30 cellular contexts compared by ENCODE assay signal in genomic region chr1:19197849-19198248, GRCh38.
"Had no signal": no experiment of that assay in that cellular context is flagged by ENCODE, and none has a peak within 500 bp of the region (broad histone marks: within the 10 kb centered on the region; RNA-seq: fewer than 3 reads in every experiment).

No MANE protein-coding gene starts in this region.

- H3K4me1 ChIP-seq: colonic mucosa had no signal

- H3K27ac Mint-ChIP-seq: activated CD4-positive, alpha-beta memory T cell treated with anti-CD3 and anti-CD28 coated beads for 36 hours; activated CD4-positive, alpha-beta T cell treated with anti-CD3 and anti-CD28 coated beads for 36 hours; activated CD4-positive, alpha-beta T cell treated with anti-CD3 and anti-CD28 coated beads, Interleukin-2, amount 10 ng/mL, durations not matched to agents 24 days and 14 days; activated CD8-positive, alpha-beta memory T cell treated with anti-CD3 and anti-CD28 coated beads, Interleukin-2, amount 10 ng/mL, durations not matched to agents 7 days and 5 days; activated CD8-positive, alpha-beta T cell treated with anti-CD3 and anti-CD28 coated beads, Interleukin-2, amount 10 ng/mL, durations not matched to agents 7 days and 5 days; activated naive CD4-positive, alpha-beta T cell treated with anti-CD3 and anti-CD28 coated beads, Interleukin-2, amount 50 U/mL, for 24 hours; activated naive CD8-positive, alpha-beta T cell treated with anti-CD3 and anti-CD28 coated beads for 36 hours; activated naive CD8-positive, alpha-beta T cell treated with anti-CD3 and anti-CD28 coated beads, Interleukin-2, amount 50 U/mL, for 24 hours; activated T-helper 2 cell treated with anti-CD3 and anti-CD28 coated beads, Interferon-gamma antibody, Interleukin-2, Interleukin-4, amounts not matched to agents 10 μg/mL and 5 μg/mL and 100 μg/mL, durations not matched to agents 14 hours and 24 hours and 36 hours; endodermal cell had no signal

- H3K9me3 Mint-ChIP-seq: activated CD4-positive, alpha-beta memory T cell treated with anti-CD3 and anti-CD28 coated beads for 36 hours; activated CD4-positive, alpha-beta T cell treated with anti-CD3 and anti-CD28 coated beads, Interleukin-2, amount 10 ng/mL, durations not matched to agents 24 days and 14 days; activated naive CD4-positive, alpha-beta T cell treated with anti-CD3 and anti-CD28 coated beads for 36 hours; activated naive CD4-positive, alpha-beta T cell treated with anti-CD3 and anti-CD28 coated beads, Interleukin-2, amount 50 U/mL, for 24 hours; activated naive CD8-positive, alpha-beta T cell treated with anti-CD3 and anti-CD28 coated beads for 36 hours; activated naive CD8-positive, alpha-beta T cell treated with anti-CD3 and anti-CD28 coated beads, Interleukin-2, amount 50 U/mL, for 24 hours; activated T-helper 1 cell treated with anti-CD3 and anti-CD28 coated beads, Interleukin-12 subunit alpha, Interleukin-12 subunit beta, Interleukin-2, Interleukin-4 antibody, amounts not matched to agents 30 ng/mL and 10 ng/mL and 1 ng/mL, durations not matched to agents 14 hours and 24 hours and 36 hours; activated T-helper 2 cell treated with anti-CD3 and anti-CD28 coated beads, Interferon-gamma antibody, Interleukin-2, Interleukin-4, amounts not matched to agents 10 μg/mL and 5 μg/mL and 100 μg/mL, durations not matched to agents 14 hours and 24 hours and 36 hours; endodermal cell had no signal

- DNase-seq: activated CD4-positive, alpha-beta memory T cell treated with anti-CD3 and anti-CD28 coated beads for 36 hours; activated CD4-positive, alpha-beta T cell treated with anti-CD3 and anti-CD28 coated beads for 36 hours; activated CD4-positive, alpha-beta T cell treated with anti-CD3 and anti-CD28 coated beads, Interleukin-2, amount 10 ng/mL, durations not matched to agents 24 days and 14 days; activated CD4-positive, CD25-positive, alpha-beta regulatory T cell; activated CD4-positive, CD25-positive, alpha-beta regulatory T cell treated with anti-CD3 and anti-CD28 coated beads, Interleukin-2, amount 50 U/mL, for 72 hours; activated CD8-positive, alpha-beta memory T cell treated with anti-CD3 and anti-CD28 coated beads, Interleukin-2, amount 10 ng/mL, durations not matched to agents 7 days and 5 days; activated CD8-positive, alpha-beta memory T cell treated with anti-CD3 and anti-CD28 coated beads, Interleukin-2, amount 50 U/mL, for 4 hours; activated CD8-positive, alpha-beta T cell treated with anti-CD3 and anti-CD28 coated beads, Interleukin-2, amount 10 ng/mL, durations not matched to agents 7 days and 5 days; activated effector memory CD4-positive, alpha-beta T cell treated with anti-CD3 and anti-CD28 coated beads, Interleukin-2, amount 50 U/mL, for 16 hours; activated naive CD4-positive, alpha-beta T cell treated with anti-CD3 and anti-CD28 coated beads for 36 hours; activated naive CD8-positive, alpha-beta T cell treated with anti-CD3 and anti-CD28 coated beads for 36 hours; activated naive CD8-positive, alpha-beta T cell treated with anti-CD3 and anti-CD28 coated beads, Interleukin-2, amount 50 U/mL, for 24 hours; activated T-cell treated with anti-CD3 and anti-CD28 coated beads, Interleukin-2, amount 50 U/mL, for 1 hour; activated T-cell treated with anti-CD3 and anti-CD28 coated beads, Interleukin-2, amount 50 U/mL, for 48 hours; adrenal gland; anterior cingulate cortex; brain microvascular endothelial cell; central memory CD4-positive, alpha-beta T cell; cerebellar nuclear complex; colonic mucosa; dorsolateral prefrontal cortex; effector memory CD4-positive, alpha-beta T cell; endodermal cell; esophagus squamous epithelium; foreskin melanocyte; T-helper 2 cell had no signal

- H3K27me3 Mint-ChIP-seq: activated CD4-positive, alpha-beta memory T cell treated with anti-CD3 and anti-CD28 coated beads for 36 hours; activated CD4-positive, alpha-beta T cell treated with anti-CD3 and anti-CD28 coated beads for 36 hours; activated CD4-positive, alpha-beta T cell treated with anti-CD3 and anti-CD28 coated beads, Interleukin-2, amount 10 ng/mL, durations not matched to agents 24 days and 14 days; activated CD8-positive, alpha-beta memory T cell treated with anti-CD3 and anti-CD28 coated beads, Interleukin-2, amount 10 ng/mL, durations not matched to agents 7 days and 5 days; activated naive CD4-positive, alpha-beta T cell treated with anti-CD3 and anti-CD28 coated beads, Interleukin-2, amount 50 U/mL, for 24 hours; activated naive CD8-positive, alpha-beta T cell treated with anti-CD3 and anti-CD28 coated beads for 36 hours; activated naive CD8-positive, alpha-beta T cell treated with anti-CD3 and anti-CD28 coated beads, Interleukin-2, amount 50 U/mL, for 24 hours had no signal

- H3K27me3 ChIP-seq: adrenal gland, brain microvascular endothelial cell, colonic mucosa, dorsolateral prefrontal cortex, esophagus squamous epithelium, gastroesophageal sphincter had no signal

- H3K4me3 Mint-ChIP-seq: activated CD4-positive, alpha-beta memory T cell treated with anti-CD3 and anti-CD28 coated beads for 36 hours; activated CD4-positive, alpha-beta T cell treated with anti-CD3 and anti-CD28 coated beads for 36 hours; activated CD4-positive, alpha-beta T cell treated with anti-CD3 and anti-CD28 coated beads, Interleukin-2, amount 10 ng/mL, durations not matched to agents 24 days and 14 days; activated CD8-positive, alpha-beta memory T cell treated with anti-CD3 and anti-CD28 coated beads, Interleukin-2, amount 10 ng/mL, durations not matched to agents 7 days and 5 days; activated CD8-positive, alpha-beta T cell treated with anti-CD3 and anti-CD28 coated beads, Interleukin-2, amount 10 ng/mL, durations not matched to agents 7 days and 5 days; activated naive CD4-positive, alpha-beta T cell treated with anti-CD3 and anti-CD28 coated beads for 36 hours; activated naive CD4-positive, alpha-beta T cell treated with anti-CD3 and anti-CD28 coated beads, Interleukin-2, amount 50 U/mL, for 24 hours; activated naive CD8-positive, alpha-beta T cell treated with anti-CD3 and anti-CD28 coated beads for 36 hours; activated naive CD8-positive, alpha-beta T cell treated with anti-CD3 and anti-CD28 coated beads, Interleukin-2, amount 50 U/mL, for 24 hours; activated T-helper 1 cell treated with anti-CD3 and anti-CD28 coated beads, Interleukin-12 subunit alpha, Interleukin-12 subunit beta, Interleukin-2, Interleukin-4 antibody, amounts not matched to agents 30 ng/mL and 10 ng/mL and 1 ng/mL, durations not matched to agents 14 hours and 24 hours and 36 hours; endodermal cell had no signal

- H3K4me3 ChIP-seq: adrenal gland, colonic mucosa, dorsolateral prefrontal cortex, esophagus squamous epithelium, gastroesophageal sphincter had no signal

- H3K9me3 ChIP-seq: adrenal gland, colonic mucosa, esophagus squamous epithelium, gastroesophageal sphincter had no signal

- ATAC-seq: activated CD4-positive, alpha-beta T cell treated with anti-CD3 and anti-CD28 coated beads for 36 hours; activated CD8-positive, alpha-beta memory T cell treated with anti-CD3 and anti-CD28 coated beads, Interleukin-2, amount 10 ng/mL, durations not matched to agents 7 days and 5 days; activated CD8-positive, alpha-beta T cell treated with anti-CD3 and anti-CD28 coated beads, Interleukin-2, amount 10 ng/mL, durations not matched to agents 7 days and 5 days; activated naive CD8-positive, alpha-beta T cell treated with anti-CD3 and anti-CD28 coated beads, Interleukin-2, amount 50 U/mL, for 24 hours; gastroesophageal sphincter had no signal

- H3K27ac ChIP-seq: adrenal gland, brain microvascular endothelial cell, colonic mucosa, dorsolateral prefrontal cortex, esophagus squamous epithelium, gastroesophageal sphincter had no signal
